In genomic region chr9:133928248-133928764, GRCh38 we compare ENCODE assay signal across 23 cellular contexts.
DNase-seq lines count a peak whose midpoint lies in the region; ATAC-seq, FAIRE-seq and TF ChIP-seq lines count a peak whose summit lies in the region.
"Had no signal": no experiment of that assay in that cellular context is flagged by ENCODE, and none has a peak within 500 bp of the region (broad histone marks: within the 10 kb centered on the region; RNA-seq: fewer than 3 reads in every experiment).

No MANE protein-coding gene starts in this region.

- H3K4me1 Mint-ChIP-seq in WTC11: peaks cover 2% of the 10 kb centered on the region; the same call in 1 of the 2 replicates
- H3K4me1 Mint-ChIP-seq in memory B cell: peaks cover 41% of the 10 kb centered on the region
- H3K4me1 Mint-ChIP-seq in type B pancreatic cell (ENCODE audit: unreplicated experiment): peaks cover 24% of the 10 kb centered on the region
- H3K4me1 Mint-ChIP-seq: activated naive CD8-positive, alpha-beta T cell treated with anti-CD3 and anti-CD28 coated beads, Interleukin-2, amount 50 U/mL, for 24 hours had no signal

- ATAC-seq in HepG2 (no peak), right lobe of liver (no peak), WTC11 (no peak), memory B cell (ENCODE audit: low read depth) (peak; percentile 73), GM18517 (IDR thresholded peaks at IDR 0.05; ENCODE audit: unreplicated experiment) (no peak)
- ATAC-seq: activated naive CD8-positive, alpha-beta T cell treated with anti-CD3 and anti-CD28 coated beads, Interleukin-2, amount 50 U/mL, for 24 hours; left lobe of liver had no signal

- peaks cover 41% of the 10 kb centered on the region for H3K79me2 ChIP-seq in HepG2 (ENCODE audit: insufficient read depth, low read length)

- DNase-seq in HepG2 (ENCODE audit: low spot score) (no peak), right lobe of liver (no peak), WTC11 (ENCODE audit: low spot score) (no peak), memory B cell (ENCODE audit: low spot score in 2 of 2) (no peak), type B pancreatic cell (ENCODE audit: extremely low spot score, unreplicated experiment) (no peak), DMS 273 (lab: John Stamatoyannopoulos, UW; ENCODE audit: unreplicated experiment) (no peak)
- no peak for DNase-seq in effector memory CD4-positive, alpha-beta T cell
- DNase-seq: ACHN; activated CD4-positive, alpha-beta memory T cell treated with anti-CD3 and anti-CD28 coated beads for 36 hours; activated effector memory CD4-positive, alpha-beta T cell treated with Interleukin-2 at 50 U/mL for 16 hours; activated naive CD8-positive, alpha-beta T cell treated with anti-CD3 and anti-CD28 coated beads, Interleukin-2, amount 50 U/mL, for 24 hours; DMS 273 treated with DMSO at 0.1 percent for 48 hours; KG1; NCI-H2081 treated with DMSO at 0.1 percent for 48 hours; NCI-H446 treated with DMSO at 0.1 percent for 48 hours; T-helper 9 cell had no signal

- no peak for FAIRE-seq in HepG2 (lab: Jason Lieb, UNC)
- FAIRE-seq: colon, endometrium had no signal

- no peaks in the 10 kb centered on the region for H3K27me3 Mint-ChIP-seq in WTC11 (ENCODE audit: low read depth)
- no peaks in the 10 kb centered on the region for H3K27me3 Mint-ChIP-seq in memory B cell
- no peaks in the 10 kb centered on the region for H3K27me3 Mint-ChIP-seq in type B pancreatic cell
- H3K27me3 Mint-ChIP-seq: activated CD4-positive, alpha-beta memory T cell treated with anti-CD3 and anti-CD28 coated beads for 36 hours; activated naive CD8-positive, alpha-beta T cell treated with anti-CD3 and anti-CD28 coated beads, Interleukin-2, amount 50 U/mL, for 24 hours had no signal

- H3K9me3 Mint-ChIP-seq in WTC11 (peaks cover 5% of the 10 kb centered on the region), memory B cell (peaks cover 2% of the 10 kb centered on the region), type B pancreatic cell (no peaks in the 10 kb centered on the region)
- H3K9me3 Mint-ChIP-seq: activated CD4-positive, alpha-beta memory T cell treated with anti-CD3 and anti-CD28 coated beads for 36 hours; activated naive CD8-positive, alpha-beta T cell treated with anti-CD3 and anti-CD28 coated beads, Interleukin-2, amount 50 U/mL, for 24 hours had no signal

- CTCF ChIA-PET in HepG2 (lab: Yijun Ruan, JAX; ENCODE audit: low intra/inter-chr PET ratio, low total read pairs): no interaction called here
- CTCF ChIA-PET in WTC11 (lab: Charles Lee): no interaction called here

- H3K27ac ChIP-seq in HepG2 (ENCODE audit: extremely low read length, insufficient read depth, low read length) (no peak overlapping the region), right lobe of liver (no peak overlapping the region)
- no peak overlapping the region for H3K27ac ChIP-seq in effector memory CD4-positive, alpha-beta T cell (ENCODE audit: insufficient read depth, low read length, poor library complexity, severe bottlenecking)
- H3K27ac ChIP-seq: C4-2B, prostate gland had no signal

- H3K4me1 ChIP-seq in HepG2 (ENCODE audit: insufficient read depth, low read length) (peaks cover 31% of the 10 kb centered on the region), right lobe of liver (peaks cover 0 to 5% (median 1%) of the 10 kb centered on the region in 4 donors)
- no peaks in the 10 kb centered on the region for H3K4me1 ChIP-seq in effector memory CD4-positive, alpha-beta T cell (ENCODE audit: control insufficient read depth, insufficient read depth, low read length, poor library complexity, severe bottlenecking)

- no peak overlapping the region for H3K4me3 ChIP-seq in HepG2 (replicated peaks in 1 of 3; ENCODE audit: insufficient read depth in 1 of 3, low read depth in 2 of 3, low read length in 3 of 3)
- H3K4me3 ChIP-seq in right lobe of liver: no peak overlapping the region
- H3K4me3 ChIP-seq in effector memory CD4-positive, alpha-beta T cell (ENCODE audit: insufficient read depth, low read depth, low read length, poor library complexity, severe bottlenecking): no peak overlapping the region
- H3K4me3 ChIP-seq: prostate gland had no signal

- H3K27me3 ChIP-seq in HepG2 (ENCODE audit: control insufficient read depth in 1 of 2, insufficient read depth in 2 of 2, low read length in 2 of 2) (no peaks in the 10 kb centered on the region), right lobe of liver (no peaks in the 10 kb centered on the region)
- no peaks in the 10 kb centered on the region for H3K27me3 ChIP-seq in effector memory CD4-positive, alpha-beta T cell (replicated peaks; ENCODE audit: control insufficient read depth, insufficient read depth, low read length, poor library complexity, severe bottlenecking)

- TF ChIP-seq POLR2A in HepG2 (IDR thresholded peaks at IDR 0.05; ENCODE audit: insufficient read depth in 1 of 2, low read depth in 2 of 2, low read length in 2 of 2) (no peak), right lobe of liver (IDR thresholded peaks at IDR 0.05) (no peak)

- intact Hi-C loops in HepG2 (cut with micrococcal nuclease; ENCODE audit: unreplicated experiment) (no loop called here), right lobe of liver (cut with DNase I) (no loop called here)

- H4K20me1 ChIP-seq in HepG2 (ENCODE audit: insufficient read depth, low read length): peaks cover 19% of the 10 kb centered on the region; the same call in 1 of the 2 replicates

- H3K27ac Mint-ChIP-seq in WTC11: peak overlapping the region; percentile 68
- H3K27ac Mint-ChIP-seq in memory B cell: peak overlapping the region; percentile 80
- H3K27ac Mint-ChIP-seq in type B pancreatic cell: peak overlapping the region; percentile 67
- H3K27ac Mint-ChIP-seq: activated CD4-positive, alpha-beta memory T cell treated with anti-CD3 and anti-CD28 coated beads for 36 hours; activated naive CD8-positive, alpha-beta T cell treated with anti-CD3 and anti-CD28 coated beads, Interleukin-2, amount 50 U/mL, for 24 hours; mesothelial cell of epicardium had no signal

- H3K4me2 ChIP-seq in HepG2 (ENCODE audit: low read depth, low read length): no peak overlapping the region

- H2AFZ ChIP-seq in HepG2 (ENCODE audit: low read length): no peak overlapping the region

- H3K4me3 Mint-ChIP-seq in WTC11 (no peak overlapping the region), memory B cell (peak overlapping the region; percentile 62), type B pancreatic cell (peak overlapping the region; percentile 8)
- H3K4me3 Mint-ChIP-seq: activated CD4-positive, alpha-beta memory T cell treated with anti-CD3 and anti-CD28 coated beads for 36 hours; activated naive CD8-positive, alpha-beta T cell treated with anti-CD3 and anti-CD28 coated beads, Interleukin-2, amount 50 U/mL, for 24 hours; mesothelial cell of epicardium had no signal

- TF ChIP-seq RAD21 in HepG2 (CRISPR knock-in tag; IDR thresholded peaks at IDR 0.05): no peak

- 87% methylated on average over 14 of the region's 14 CpGs for WGBS in HepG2 (ENCODE audit: low lambda C conversion rate)
- WGBS in right lobe of liver (ENCODE audit: insufficient coverage, low coverage, low lambda C conversion rate, missing lambda C conversion rate): 47% methylated on average over 9 of the region's 14 CpGs

- BruUV-seq in HepG2 (replicated peaks; lab: Mats Ljungman, UMichigan): no TSS peak

- no peaks in the 10 kb centered on the region for H3K9me3 ChIP-seq in HepG2 (ENCODE audit: low read length)
- H3K9me3 ChIP-seq in right lobe of liver: no peaks in the 10 kb centered on the region
- no peaks in the 10 kb centered on the region for H3K9me3 ChIP-seq in effector memory CD4-positive, alpha-beta T cell (ENCODE audit: control insufficient read depth, low read length)
- H3K9me3 ChIP-seq: prostate gland had no signal

- POLR2A ChIA-PET in HepG2 (lab: Yijun Ruan, JAX): no interaction called here
- POLR2A ChIA-PET in WTC11 (lab: Charles Lee): no interaction called here

- H3K36me3 ChIP-seq in HepG2 (replicated peaks in 1 of 2; ENCODE audit: control insufficient read depth in 1 of 2, insufficient read depth in 2 of 2, low read length in 2 of 2): peaks cover 7 to 35% of the 10 kb centered on the region in 2 experiments; a peak in 4 of 5 replicates
- no peaks in the 10 kb centered on the region for H3K36me3 ChIP-seq in right lobe of liver
- no peaks in the 10 kb centered on the region for H3K36me3 ChIP-seq in effector memory CD4-positive, alpha-beta T cell (ENCODE audit: control insufficient read depth, insufficient read depth, low read length)
- H3K36me3 ChIP-seq: prostate gland had no signal

- H3K36me3 Mint-ChIP-seq in WTC11 (peaks cover 8% of the 10 kb centered on the region), memory B cell (peaks cover 13% of the 10 kb centered on the region), type B pancreatic cell (peaks cover 8% of the 10 kb centered on the region)
- H3K36me3 Mint-ChIP-seq: activated CD4-positive, alpha-beta memory T cell treated with anti-CD3 and anti-CD28 coated beads for 36 hours had no signal

- TF ChIP-seq EP300 in HepG2 (IDR thresholded peaks at IDR 0.05; ENCODE audit: low read depth in 2 of 2, low read length in 2 of 2): no peak
- no peak for TF ChIP-seq EP300 in HepG2 (CRISPR knock-in tag; IDR thresholded peaks at IDR 0.05; ENCODE audit: borderline replicate concordance)

- no peak overlapping the region for H3K9ac ChIP-seq in HepG2 (ENCODE audit: insufficient read depth, low read depth, low read length)

- in situ Hi-C loops in HepG2 (cut with HindIII; ENCODE audit: extremely low pct_ligation_motif_present, low pct_unique_long_range_greater_than_20kb): no loop called here

- TF ChIP-seq CTCF in HepG2 (CRISPR knock-in tag; IDR thresholded peaks at IDR 0.05) (no peak), right lobe of liver (IDR thresholded peaks at IDR 0.05) (no peak), WTC11 (IDR thresholded peaks at IDR 0.05) (no peak), type B pancreatic cell (conservative IDR thresholded peaks at IDR 0.05) (no peak)

TF ChIP-seq in HepG2, 621 proteins besides CTCF, POLR2A, EP300 and RAD21:
- no peak for TF ChIP-seq CENPT (CRISPR knock-in tag; IDR thresholded peaks at IDR 0.05; ENCODE audit: low read depth)
- TF ChIP-seq ONECUT2 (CRISPR knock-in tag; IDR thresholded peaks at IDR 0.05): 0 out of 2 replicates have a peak, but pooled peaks have one; percentile 29

TF ChIP-seq in WTC11, 78 proteins besides CTCF, POLR2A, EP300 and RAD21:
- no peak for TF ChIP-seq JAZF1 (CRISPR knock-in tag; IDR thresholded peaks at IDR 0.05)
- TF ChIP-seq ZNF219 (CRISPR knock-in tag; IDR thresholded peaks at IDR 0.05; ENCODE audit: borderline replicate concordance): no peak
- no peak for TF ChIP-seq TEAD1 (CRISPR knock-in tag; IDR thresholded peaks at IDR 0.05)
